26 cellular contexts compared by ENCODE assay signal in genomic region chr2:137677466-137677865, GRCh38.
DNase-seq lines count a peak whose midpoint lies in the region; ATAC-seq, FAIRE-seq and TF ChIP-seq lines count a peak whose summit lies in the region.
"Had no signal": no experiment of that assay in that cellular context is flagged by ENCODE, and none has a peak within 500 bp of the region (broad histone marks: within the 10 kb centered on the region; RNA-seq: fewer than 3 reads in every experiment).

No MANE protein-coding gene starts in this region.

- no peaks in the 10 kb centered on the region for H3K9me3 Mint-ChIP-seq in H9
- H3K9me3 Mint-ChIP-seq: activated naive CD8-positive, alpha-beta T cell treated with anti-CD3 and anti-CD28 coated beads, Interleukin-2, amount 50 U/mL, for 24 hours; activated T-helper 1 cell treated with anti-CD3 and anti-CD28 coated beads, Interleukin-12 subunit alpha, Interleukin-12 subunit beta, Interleukin-2, Interleukin-4 antibody, amounts not matched to agents 30 ng/mL and 10 ng/mL and 1 ng/mL, durations not matched to agents 14 hours and 24 hours and 36 hours; mesothelial cell of epicardium; neural crest cell had no signal

- H2AK5ac ChIP-seq in H9 (ENCODE audit: insufficient read length, low read length): no peak overlapping the region
- no peak overlapping the region for H2AK5ac ChIP-seq in H1 (ENCODE audit: low read depth, low read length)

- H3K4me2 ChIP-seq in H9 (ENCODE audit: insufficient read depth, insufficient read length, low read length) (no peak overlapping the region), H1 (ENCODE audit: insufficient read depth in 1 of 2, low read depth in 2 of 2, low read length in 2 of 2) (no peak overlapping the region)
- H3K4me2 ChIP-seq: BLaER1 had no signal

- peak; percentile 45; the same call in 1 of the 3 replicates for TF ChIP-seq CTCF in H9 (conservative IDR thresholded peaks at IDR 0.05)
- peak in 2 of 3 experiments; percentile 1 to 10; a peak in 1 of 4 replicates for TF ChIP-seq CTCF in H1 (IDR thresholded peaks at IDR 0.05; ENCODE audit: control extremely low read depth in 1 of 3, insufficient read depth in 1 of 3, low read depth in 1 of 3, low read length in 3 of 3)

- no peak overlapping the region for H3K27ac ChIP-seq in H9 (ENCODE audit: insufficient read length, low read depth, low read length)
- no peak overlapping the region for H3K27ac ChIP-seq in H1 (ENCODE audit: low read depth, low read length)
- H3K27ac ChIP-seq: 22Rv1, BLaER1, breast epithelium, dorsolateral prefrontal cortex, gastroesophageal sphincter, HL-60, testis had no signal

- H3K9me3 ChIP-seq in H9 (ENCODE audit: control insufficient read depth, low read depth, low read length): no peaks in the 10 kb centered on the region
- H3K9me3 ChIP-seq in H1 (ENCODE audit: insufficient read depth in 2 of 2, low read depth in 1 of 2, low read length in 1 of 2): no peaks in the 10 kb centered on the region
- H3K9me3 ChIP-seq: BLaER1, breast epithelium, gastroesophageal sphincter, testis had no signal

- no peak overlapping the region for H3K23ac ChIP-seq in H9 (ENCODE audit: insufficient read length, low read depth, low read length)
- H3K23ac ChIP-seq in H1 (ENCODE audit: insufficient read length): no peak overlapping the region

- H3K36me3 Mint-ChIP-seq in H9 (ENCODE audit: insufficient read depth in 1 of 3, low read depth in 3 of 3): no peaks in the 10 kb centered on the region
- H3K36me3 Mint-ChIP-seq: mesothelial cell of epicardium had no signal

- TF ChIP-seq POLR2A in H1 (IDR thresholded peaks at IDR 0.05; ENCODE audit: control extremely low read depth in 1 of 2, low read depth in 2 of 2, low read length in 2 of 2): no peak

- POLR2A ChIA-PET in H1 (lab: Charles Lee; ENCODE audit: partially characterized antibody): no interaction called here

- no peaks in the 10 kb centered on the region for H3K36me3 ChIP-seq in H1 (ENCODE audit: control insufficient read depth in 2 of 4, insufficient read depth in 4 of 4, low read length in 3 of 4)
- H3K36me3 ChIP-seq: BLaER1, breast epithelium, gastroesophageal sphincter had no signal

- H3K27me3 ChIP-seq in H9 (ENCODE audit: insufficient read depth, low read length) (no peaks in the 10 kb centered on the region), H1 (replicated peaks in 1 of 4; ENCODE audit: control insufficient read depth in 3 of 4, extremely low read depth in 1 of 4, insufficient read depth in 3 of 4, low read length in 3 of 4) (no peaks in the 10 kb centered on the region)
- H3K27me3 ChIP-seq: BLaER1, breast epithelium, gastroesophageal sphincter, testis had no signal

- no peak overlapping the region for H3K14ac ChIP-seq in H9 (ENCODE audit: insufficient read depth, low read length)
- H3K14ac ChIP-seq in H1 (ENCODE audit: insufficient read length): no peak overlapping the region

- H3K9ac ChIP-seq in H9 (ENCODE audit: extremely low read depth, insufficient read length, low read length) (no peak overlapping the region), H1 (replicated peaks in 1 of 4; ENCODE audit: extremely low read depth in 1 of 4, low read depth in 3 of 4, low read length in 3 of 4) (no peak overlapping the region)
- H3K9ac ChIP-seq: BLaER1 had no signal

- H4K91ac ChIP-seq in H9 (ENCODE audit: insufficient read length, low read depth, low read length) (no peak overlapping the region), H1 (replicated peaks; ENCODE audit: insufficient read length, low read length) (no peak overlapping the region)

- H2BK12ac ChIP-seq in H9 (ENCODE audit: insufficient read length, low read depth, low read length): no peak overlapping the region
- no peak overlapping the region for H2BK12ac ChIP-seq in H1 (ENCODE audit: low read depth, low read length)

- FAIRE-seq in H1 (lab: Jason Lieb, UNC): no peak
- FAIRE-seq: GM18507 had no signal

- H3K27me3 Mint-ChIP-seq in H9 (ENCODE audit: low read depth): no peaks in the 10 kb centered on the region
- H3K27me3 Mint-ChIP-seq: activated naive CD8-positive, alpha-beta T cell treated with anti-CD3 and anti-CD28 coated beads, Interleukin-2, amount 50 U/mL, for 24 hours; T-helper 17 cell had no signal

- H2BK5ac ChIP-seq in H9 (ENCODE audit: insufficient read length, low read length): no peak overlapping the region
- no peak overlapping the region for H2BK5ac ChIP-seq in H1 (ENCODE audit: low read depth, low read length)

- no peak overlapping the region for H2BK20ac ChIP-seq in H9 (ENCODE audit: low read depth, low read length, poor library complexity, severe bottlenecking)
- no peak overlapping the region for H2BK20ac ChIP-seq in H1 (ENCODE audit: low read length)

- no peak overlapping the region for H4K5ac ChIP-seq in H9 (ENCODE audit: insufficient read length, low read depth, low read length)
- H4K5ac ChIP-seq in H1 (ENCODE audit: insufficient read length, low read depth, low read length): no peak overlapping the region

- H3K4me1 ChIP-seq in H9 (ENCODE audit: insufficient read depth, low read length): no peaks in the 10 kb centered on the region
- H3K4me1 ChIP-seq in H1 (replicated peaks in 1 of 4; ENCODE audit: control insufficient read depth in 3 of 4, insufficient read depth in 4 of 4, low read length in 3 of 4): no peaks in the 10 kb centered on the region
- H3K4me1 ChIP-seq: breast epithelium, testis had no signal

- H4K8ac ChIP-seq in H9 (replicated peaks; ENCODE audit: insufficient read length, low read depth, low read length): no peak overlapping the region
- no peak overlapping the region for H4K8ac ChIP-seq in H1 (ENCODE audit: extremely low read depth, insufficient read depth, low read length)

- H2AFZ ChIP-seq in H9 (ENCODE audit: low read length) (no peak overlapping the region), H1 (ENCODE audit: low read length) (no peak overlapping the region)

- no peaks in the 10 kb centered on the region for H3K4me1 Mint-ChIP-seq in H9
- H3K4me1 Mint-ChIP-seq: activated naive CD8-positive, alpha-beta T cell treated with anti-CD3 and anti-CD28 coated beads, Interleukin-2, amount 50 U/mL, for 24 hours; neural crest cell; T-helper 17 cell had no signal

- H3K27ac Mint-ChIP-seq in H9: no peak overlapping the region
- H3K27ac Mint-ChIP-seq: activated naive CD8-positive, alpha-beta T cell treated with anti-CD3 and anti-CD28 coated beads, Interleukin-2, amount 50 U/mL, for 24 hours; activated T-helper 1 cell treated with anti-CD3 and anti-CD28 coated beads, Interleukin-12 subunit alpha, Interleukin-12 subunit beta, Interleukin-2, Interleukin-4 antibody, amounts not matched to agents 30 ng/mL and 10 ng/mL and 1 ng/mL, durations not matched to agents 14 hours and 24 hours and 36 hours; mesothelial cell of epicardium; T-helper 17 cell had no signal

- H3K23me2 ChIP-seq in H9 (ENCODE audit: insufficient read length, low read depth, low read length, poor library complexity, severe bottlenecking): no peaks in the 10 kb centered on the region
- H3K23me2 ChIP-seq in H1 (ENCODE audit: low read depth, low read length): no peaks in the 10 kb centered on the region

- no peak for TF ChIP-seq EP300 in H1 (IDR thresholded peaks at IDR 0.05; ENCODE audit: borderline replicate concordance in 1 of 2, low read depth in 2 of 2, low read length in 2 of 2)

- peak; percentile 6 for DNase-seq in DMS 273 (lab: John Stamatoyannopoulos, UW; ENCODE audit: unreplicated experiment)
- DNase-seq in DMS 273 treated with DMSO at 0.1 percent for 48 hours (lab: John Stamatoyannopoulos, UW): no peak
- no peak for DNase-seq in H9
- peak; percentile 30 for DNase-seq in NCI-H82 (lab: John Stamatoyannopoulos, UW)
- no peak for DNase-seq in H1 (ENCODE audit: low read depth in 1 of 2, low spot score in 2 of 2)
- no peak for DNase-seq in activated naive CD4-positive, alpha-beta T cell (lab: John Stamatoyannopoulos, UW)
- DNase-seq in activated CD4-positive, alpha-beta T cell treated with anti-CD3 and anti-CD28 coated beads, Interleukin-2, amount 50 U/mL, for 4 hours: no peak
- DNase-seq: activated naive CD8-positive, alpha-beta T cell treated with anti-CD3 and anti-CD28 coated beads, Interleukin-2, amount 50 U/mL, for 24 hours; dorsolateral prefrontal cortex; erythroblast; left colon; NCI-H2081 treated with DMSO at 0.1 percent for 48 hours; SIG-M5; stimulated activated CD4-positive, alpha-beta T cell treated with anti-CD3 and anti-CD28 coated beads, Interleukin-12 subunit alpha, Interleukin-12 subunit beta, amount 100 ng/mL, for 4 hours; T-helper 17 cell; testis had no signal

- H2BK15ac ChIP-seq in H9 (ENCODE audit: low read depth, low read length) (no peak overlapping the region), H1 (ENCODE audit: low read length) (no peak overlapping the region)

- no peaks in the 10 kb centered on the region for H3K79me1 ChIP-seq in H9 (ENCODE audit: insufficient read depth, low read depth, low read length, poor library complexity, severe bottlenecking)
- H3K79me1 ChIP-seq in H1 (ENCODE audit: low read depth, low read length): no peaks in the 10 kb centered on the region

- no peak overlapping the region for H3K56ac ChIP-seq in H9 (ENCODE audit: insufficient read length, low read depth, low read length)
- H3K56ac ChIP-seq in H1 (replicated peaks; ENCODE audit: insufficient read length, low read depth, low read length): no peak overlapping the region

- no peaks in the 10 kb centered on the region for H4K20me1 ChIP-seq in H9 (ENCODE audit: control insufficient read depth, insufficient read depth, insufficient read length)
- no peaks in the 10 kb centered on the region for H4K20me1 ChIP-seq in H1 (replicated peaks in 1 of 2; ENCODE audit: control insufficient read depth in 1 of 2, insufficient read depth in 2 of 2, low read length in 2 of 2)
- H4K20me1 ChIP-seq: BLaER1 had no signal

- H3K4me3 Mint-ChIP-seq in H9: no peak overlapping the region
- H3K4me3 Mint-ChIP-seq: activated naive CD8-positive, alpha-beta T cell treated with anti-CD3 and anti-CD28 coated beads, Interleukin-2, amount 50 U/mL, for 24 hours; activated T-helper 1 cell treated with anti-CD3 and anti-CD28 coated beads, Interleukin-12 subunit alpha, Interleukin-12 subunit beta, Interleukin-2, Interleukin-4 antibody, amounts not matched to agents 30 ng/mL and 10 ng/mL and 1 ng/mL, durations not matched to agents 14 hours and 24 hours and 36 hours; mesothelial cell of epicardium; neural crest cell; T-helper 17 cell had no signal

- TF ChIP-seq RAD21 in H1 (IDR thresholded peaks at IDR 0.05 in 1 of 2, conservative IDR thresholded peaks at IDR 0.05 in 1 of 2; ENCODE audit: low read depth in 2 of 2, low read length in 2 of 2): peak in 1 of 2 experiments; percentile 32; a peak in 3 of 4 replicates

- 100% methylated on average over 1 of the region's 1 CpG for WGBS in H9 (ENCODE audit: extremely low coverage, insufficient read length, low lambda C conversion rate)
- 96% methylated on average over 1 of the region's 1 CpG; no CpG with 5 or more reads in 1 of the 2 experiments for WGBS in H1 (ENCODE audit: extremely low coverage in 1 of 2, insufficient coverage in 1 of 2, insufficient read length in 1 of 2, insufficient replicate concordance in 2 of 2, low coverage in 1 of 2, low lambda C conversion rate in 2 of 2, missing lambda C conversion rate in 1 of 2), 2 experiments

- H3K18ac ChIP-seq in H9 (ENCODE audit: insufficient read length, low read depth, low read length) (no peak overlapping the region), H1 (ENCODE audit: extremely low read depth, low read length) (no peak overlapping the region)

- H3K4ac ChIP-seq in H9 (ENCODE audit: low read depth, low read length) (no peak overlapping the region), H1 (replicated peaks; ENCODE audit: insufficient read length, low read depth, low read length) (no peak overlapping the region)

- H3K4me3 ChIP-seq in H1 (ENCODE audit: extremely low read depth in 1 of 4, insufficient read depth in 2 of 4, low read depth in 3 of 4, low read length in 4 of 4): no peak overlapping the region
- H3K4me3 ChIP-seq: BLaER1, breast epithelium, dorsolateral prefrontal cortex, gastroesophageal sphincter, testis had no signal

- no peak for ATAC-seq in GM21423 (IDR thresholded peaks at IDR 0.05; ENCODE audit: unreplicated experiment)
- ATAC-seq: activated naive CD8-positive, alpha-beta T cell treated with anti-CD3 and anti-CD28 coated beads, Interleukin-2, amount 50 U/mL, for 24 hours; gastroesophageal sphincter; left colon; T-helper 17 cell had no signal

- H3K79me2 ChIP-seq in H9 (ENCODE audit: insufficient read depth, low read length) (no peaks in the 10 kb centered on the region), H1 (ENCODE audit: control insufficient read depth in 1 of 2, insufficient read depth in 2 of 2, low read length in 2 of 2) (no peaks in the 10 kb centered on the region)

- H3T11ph ChIP-seq in H9 (ENCODE audit: low read length): no peak overlapping the region

- H2BK120ac ChIP-seq in H9 (ENCODE audit: low read depth, low read length, poor library complexity, severe bottlenecking) (no peak overlapping the region), H1 (replicated peaks; ENCODE audit: low read depth, low read length) (no peak overlapping the region)

- CTCF ChIA-PET in H1 (lab: Charles Lee; ENCODE audit: partially characterized antibody): interaction anchor here (0.7 to 1.5 kb wide), 11 partner anchors 9 to 514 kb away, joined by 3 to 9 read pairs (median 3); no protein-coding TSS in a partner anchor

Comparison
In these comparisons a context has a peak if more than half of its experiments do, and no peak if none do; other contexts are left out.
1. DNase-seq: peak in DMS 273 (single experiment) and NCI-H82 (single experiment); none in DMS 273 treated with DMSO at 0.1 percent for 48 hours (single experiment), H9 (single experiment), H1 (0 of 2), activated naive CD4-positive, alpha-beta T cell (0 of 4) and activated CD4-positive, alpha-beta T cell treated with anti-CD3 and anti-CD28 coated beads, Interleukin-2, amount 50 U/mL, for 4 hours (0 of 2).